In the genomic region with DNA sequence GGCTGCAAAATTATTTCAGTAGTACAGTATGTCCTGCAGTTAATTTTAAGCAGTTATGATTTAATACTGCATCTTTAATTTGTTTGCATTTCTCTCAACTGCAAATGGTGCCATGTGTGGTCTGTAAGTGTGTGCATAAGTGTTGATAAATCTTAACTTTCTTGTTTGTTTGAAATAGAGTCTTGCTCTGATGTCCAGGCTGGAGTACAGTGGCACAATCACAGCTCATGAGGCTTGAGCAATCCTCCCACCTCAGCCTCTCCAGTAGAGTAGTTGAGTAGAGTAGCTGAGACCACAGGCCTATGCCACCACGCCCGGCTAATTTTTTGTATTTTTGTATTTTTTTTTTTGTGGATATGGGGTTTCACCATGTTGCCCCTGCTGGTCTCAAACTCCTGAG, we compare ENCODE assay signal across 31 cellular contexts.
DNase-seq lines count a peak whose midpoint lies in the region; ATAC-seq and TF ChIP-seq lines count a peak whose summit lies in the region.
"Had no signal": no experiment of that assay in that cellular context is flagged by ENCODE, and none has a peak within 500 bp of the region (broad histone marks: within the 10 kb centered on the region; RNA-seq: fewer than 3 reads in every experiment).

No MANE protein-coding gene starts in this region.

- intact Hi-C loops in left lung (cut with DNase I): no loop called here
- intact Hi-C loops in lower lobe of right lung (cut with DNase I): no loop called here
- intact Hi-C loops in upper lobe of right lung (cut with DNase I): no loop called here

- H3K27ac ChIP-seq in left lung (no peak overlapping the region), lower lobe of right lung (no peak overlapping the region), upper lobe of right lung (no peak overlapping the region)
- H3K27ac ChIP-seq: 22Rv1; A549; BLaER1; BLaER1 treated with 17β-estradiol and CSF1 and Interleukin-3, amounts not matched to agents 10 nM and 100 nM; C4-2B had no signal

- DNase-seq in left lung (no peak), lower lobe of right lung (no peak), upper lobe of right lung (no peak), AG08396 (ENCODE audit: low spot score) (no peak)
- DNase-seq in activated naive CD4-positive, alpha-beta T cell treated with anti-CD3 and anti-CD28 coated beads, Interleukin-2, amount 50 U/mL, for 16 hours: no peak
- DNase-seq: 8988T; ACHN; AML-193; BE2C; C1 segment of cervical spinal cord; Caco-2; Calu3; CD4-positive, alpha-beta memory T cell; CD4-positive, alpha-beta T cell; CD4-positive, CD25-positive, alpha-beta regulatory T cell; CD8-positive, alpha-beta memory T cell; CD8-positive, alpha-beta T cell; COR-L47; DMS 273 treated with DMSO at 0.1 percent for 48 hours; DMS153; DMS53; DMS79; DMS79 treated with DMSO at 0.1 percent for 48 hours; DND-41; EL had no signal

- ATAC-seq in left lung (peak; percentile 57), lower lobe of right lung (peak; percentile 61 to 79), upper lobe of right lung (peak; percentile 78), HG03439 (IDR thresholded peaks at IDR 0.05; ENCODE audit: unreplicated experiment) (no peak)
- ATAC-seq: A549; CD8-positive, alpha-beta T cell had no signal

- H3K4me1 ChIP-seq in left lung (no peaks in the 10 kb centered on the region), lower lobe of right lung (no peaks in the 10 kb centered on the region), upper lobe of right lung (no peaks in the 10 kb centered on the region)
- H3K4me1 ChIP-seq: A549; BE2C; BLaER1; BLaER1 treated with 17β-estradiol and CSF1 and Interleukin-3, amounts not matched to agents 10 nM and 100 nM; Caco-2 had no signal

- H3K9me3 ChIP-seq in left lung (peaks cover 0 to 21% of the 10 kb centered on the region in 2 donors), lower lobe of right lung (no peaks in the 10 kb centered on the region), upper lobe of right lung (no peaks in the 10 kb centered on the region)
- H3K9me3 ChIP-seq: A549, BE2C, Caco-2 had no signal

- H3K27me3 ChIP-seq in left lung (no peaks in the 10 kb centered on the region), lower lobe of right lung (ENCODE audit: low read depth) (no peaks in the 10 kb centered on the region), upper lobe of right lung (no peaks in the 10 kb centered on the region)
- H3K27me3 ChIP-seq: BE2C; BLaER1; BLaER1 treated with 17β-estradiol and CSF1 and Interleukin-3, amounts not matched to agents 10 nM and 100 nM had no signal

- H3K36me3 ChIP-seq in left lung (no peaks in the 10 kb centered on the region), lower lobe of right lung (no peaks in the 10 kb centered on the region), upper lobe of right lung (no peaks in the 10 kb centered on the region)
- H3K36me3 ChIP-seq: BE2C; BLaER1; BLaER1 treated with 17β-estradiol and CSF1 and Interleukin-3, amounts not matched to agents 10 nM and 100 nM had no signal

- no peak overlapping the region for H3K4me3 ChIP-seq in left lung
- H3K4me3 ChIP-seq in lower lobe of right lung: no peak overlapping the region
- H3K4me3 ChIP-seq in upper lobe of right lung: no peak overlapping the region
- H3K4me3 ChIP-seq: A549; BLaER1; BLaER1 treated with 17β-estradiol and CSF1 and Interleukin-3, amounts not matched to agents 10 nM and 100 nM had no signal

- TF ChIP-seq CTCF in left lung (IDR thresholded peaks at IDR 0.05) (no peak), lower lobe of right lung (IDR thresholded peaks at IDR 0.05) (no peak), upper lobe of right lung (IDR thresholded peaks at IDR 0.05) (no peak)
